10 cellular contexts compared by ENCODE assay signal in the genomic region with DNA sequence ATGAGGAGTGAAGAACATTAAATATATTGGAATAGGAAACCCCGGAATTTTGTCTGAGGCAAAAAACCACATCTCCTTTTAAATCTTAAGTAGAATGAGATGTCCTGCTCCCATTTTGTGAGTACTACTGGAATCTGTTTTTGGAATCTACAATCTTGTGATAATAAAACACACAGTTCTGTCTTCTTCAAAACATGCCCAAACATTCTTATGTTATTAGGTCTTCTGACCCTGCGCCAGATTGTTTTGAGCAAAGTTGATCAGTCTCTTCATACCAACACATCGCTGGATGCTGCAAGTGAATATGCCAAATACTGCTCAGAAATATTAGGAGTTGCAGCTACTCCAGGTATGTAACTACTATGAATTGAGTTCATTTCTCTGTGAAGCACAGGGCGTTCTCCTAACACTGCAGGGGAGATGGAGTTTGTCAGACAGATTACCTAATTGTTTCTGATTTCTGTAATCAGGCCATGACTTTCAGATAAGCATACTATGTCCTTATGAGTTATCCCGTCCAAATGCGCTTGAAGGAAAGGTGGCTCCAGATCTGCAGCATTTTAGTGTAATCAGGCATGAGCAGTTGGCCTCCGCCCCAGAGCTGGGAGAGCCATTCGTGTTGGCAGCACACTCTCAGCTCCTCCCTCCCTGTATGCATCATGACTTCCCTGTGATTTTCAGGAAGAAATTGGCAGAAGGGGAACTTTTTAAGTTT.
DNase-seq lines count a peak whose midpoint lies in the region; ATAC-seq, FAIRE-seq and TF ChIP-seq lines count a peak whose summit lies in the region.
"Had no signal": no experiment of that assay in that cellular context is flagged by ENCODE, and none has a peak within 500 bp of the region (broad histone marks: within the 10 kb centered on the region; RNA-seq: fewer than 3 reads in every experiment).

No MANE protein-coding gene starts in this region.

- peaks cover 0 to 4% of the 10 kb centered on the region in 2 donors for H3K9me3 Mint-ChIP-seq in activated naive CD4-positive, alpha-beta T cell treated with anti-CD3 and anti-CD28 coated beads, Interleukin-2, amount 50 U/mL, for 72 hours
- no peaks in the 10 kb centered on the region for H3K9me3 Mint-ChIP-seq in chondrocyte (ENCODE audit: low read depth)
- H3K9me3 Mint-ChIP-seq: activated naive CD8-positive, alpha-beta T cell treated with anti-CD3 and anti-CD28 coated beads, Interleukin-2, amount 50 U/mL, for 24 hours had no signal

- peaks cover 27 to 43% of the 10 kb centered on the region in 2 donors for H3K36me3 Mint-ChIP-seq in activated naive CD4-positive, alpha-beta T cell treated with anti-CD3 and anti-CD28 coated beads, Interleukin-2, amount 50 U/mL, for 72 hours
- peaks cover 40% of the 10 kb centered on the region for H3K36me3 Mint-ChIP-seq in chondrocyte (ENCODE audit: low read depth)

- in situ Hi-C loops in astrocyte of the spinal cord (cut with HindIII; ENCODE audit: low sequenced_read_pairs), result no loop called here

- H3K4me1 ChIP-seq in stomach (peaks cover 0 to 6% (median 0%) of the 10 kb centered on the region in 4 donors), A673 (ENCODE audit: insufficient read depth, low read length, poor library complexity, severe bottlenecking) (no peaks in the 10 kb centered on the region)
- H3K4me1 ChIP-seq: psoas muscle had no signal

- no peak overlapping the region for H3K4me3 Mint-ChIP-seq in chondrocyte (ENCODE audit: unreplicated experiment)
- H3K4me3 Mint-ChIP-seq: activated naive CD8-positive, alpha-beta T cell treated with anti-CD3 and anti-CD28 coated beads, Interleukin-2, amount 50 U/mL, for 24 hours had no signal

- POLR2A ChIA-PET in A673 (lab: Charles Lee; ENCODE audit: low non-redundant PET), result no interaction called here

- H3K27me3 Mint-ChIP-seq in chondrocyte (ENCODE audit: low read depth), result no peaks in the 10 kb centered on the region
- H3K27me3 Mint-ChIP-seq: activated naive CD8-positive, alpha-beta T cell treated with anti-CD3 and anti-CD28 coated beads, Interleukin-2, amount 50 U/mL, for 24 hours had no signal

- H3K27ac Mint-ChIP-seq in activated naive CD4-positive, alpha-beta T cell treated with anti-CD3 and anti-CD28 coated beads, Interleukin-2, amount 50 U/mL, for 72 hours, result no peak overlapping the region
- H3K27ac Mint-ChIP-seq in chondrocyte (ENCODE audit: unreplicated experiment), result no peak overlapping the region
- H3K27ac Mint-ChIP-seq: activated naive CD8-positive, alpha-beta T cell treated with anti-CD3 and anti-CD28 coated beads, Interleukin-2, amount 50 U/mL, for 24 hours had no signal

- no peak for TF ChIP-seq CTCF in astrocyte of the spinal cord (IDR thresholded peaks at IDR 0.05; ENCODE audit: low read depth, low read length)
- no peak for TF ChIP-seq CTCF in stomach (IDR thresholded peaks at IDR 0.05)
- no peak for TF ChIP-seq CTCF in A673 (conservative IDR thresholded peaks at IDR 0.05; ENCODE audit: low read depth, low read length)
- no peak for TF ChIP-seq CTCF in chondrocyte (IDR thresholded peaks at IDR 0.05)

- 44 to 62% (median 59%) methylated on average over 8 of the region's 8 CpGs for WGBS in stomach, 5 donors

- peak; percentile 69 for FAIRE-seq in H54 (lab: Jason Lieb, UNC)

- peaks cover 17% of the 10 kb centered on the region for H3K4me1 Mint-ChIP-seq in chondrocyte (ENCODE audit: low read depth)

- H3K27ac ChIP-seq in stomach (peak overlapping the region; percentile 60 to 82 (median 68)), A673 (ENCODE audit: low read depth, low read length, poor library complexity, severe bottlenecking) (no peak overlapping the region)
- H3K27ac ChIP-seq: psoas muscle had no signal

- BruUV-seq in A673 (replicated peaks; lab: Mats Ljungman, UMichigan), result no TSS peak

- H3K36me3 ChIP-seq in stomach, result peaks cover 0 to 28% (median 10%) of the 10 kb centered on the region in 4 donors
- H3K36me3 ChIP-seq in A673 (ENCODE audit: insufficient read depth, low read length, poor library complexity, severe bottlenecking), result peaks cover 9% of the 10 kb centered on the region

- H3K27me3 ChIP-seq in stomach, result no peaks in the 10 kb centered on the region
- no peaks in the 10 kb centered on the region for H3K27me3 ChIP-seq in A673 (replicated peaks; ENCODE audit: insufficient read depth, low read depth, low read length, poor library complexity)

- H3K9me3 ChIP-seq in stomach, result no peaks in the 10 kb centered on the region
- H3K9me3 ChIP-seq in A673 (ENCODE audit: low read depth, low read length, poor library complexity, severe bottlenecking), result no peaks in the 10 kb centered on the region
- H3K9me3 ChIP-seq: psoas muscle had no signal

- ATAC-seq in left ventricle myocardium superior, result peak; percentile 98
- no peak for ATAC-seq in activated naive CD4-positive, alpha-beta T cell treated with anti-CD3 and anti-CD28 coated beads, Interleukin-2, amount 50 U/mL, for 72 hours
- ATAC-seq: activated naive CD8-positive, alpha-beta T cell treated with anti-CD3 and anti-CD28 coated beads, Interleukin-2, amount 50 U/mL, for 24 hours had no signal

- no peak for DNase-seq in H54 (ENCODE audit: insufficient read length, low spot score)
- DNase-seq in astrocyte of the spinal cord (ENCODE audit: low read depth, low spot score), result peak; percentile 87
- peak; percentile 76 for DNase-seq in left ventricle myocardium superior
- DNase-seq in stomach, result peak; percentile 75
- no peak for DNase-seq in A673 (ENCODE audit: low spot score)
- DNase-seq in activated CD4-positive, alpha-beta T cell treated with anti-CD3 and anti-CD28 coated beads for 1 hour, result no peak
- DNase-seq in activated naive CD4-positive, alpha-beta T cell treated with anti-CD3 and anti-CD28 coated beads, Interleukin-2, amount 50 U/mL, for 72 hours (ENCODE audit: low spot score in 2 of 2), result no peak
- no peak for DNase-seq in chondrocyte (ENCODE audit: low spot score)
- DNase-seq: activated naive CD8-positive, alpha-beta T cell treated with anti-CD3 and anti-CD28 coated beads, Interleukin-2, amount 50 U/mL, for 24 hours had no signal

- TF ChIP-seq POLR2A in H54 (IDR thresholded peaks at IDR 0.05; ENCODE audit: low read depth, low read length) (no peak), stomach (IDR thresholded peaks at IDR 0.05) (no peak)

- CTCF ChIA-PET in A673 (lab: Charles Lee), result no interaction called here

- intact Hi-C loops in left ventricle myocardium superior (cut with micrococcal nuclease), result no loop called here
- intact Hi-C loops in stomach (cut with DNase I; ENCODE audit: low total_unique reads), result no loop called here
- intact Hi-C loops in A673 (cut with micrococcal nuclease; ENCODE audit: unreplicated experiment), result no loop called here

- no peak for TF ChIP-seq EP300 in stomach (IDR thresholded peaks at IDR 0.05)

- no peak overlapping the region for H3K4me3 ChIP-seq in astrocyte of the spinal cord (ENCODE audit: low read depth, low read length)
- no peak overlapping the region for H3K4me3 ChIP-seq in stomach
- no peak overlapping the region for H3K4me3 ChIP-seq in A673 (ENCODE audit: low read depth, low read length, poor library complexity, severe bottlenecking)
- H3K4me3 ChIP-seq: psoas muscle had no signal

Comparison
In these comparisons a context has a peak if more than half of its experiments do, and no peak if none do; other contexts are left out.
1. DNase-seq: peak in astrocyte of the spinal cord (single experiment), left ventricle myocardium superior (single experiment) and stomach (single experiment); none in H54 (single experiment), A673 (single experiment), activated CD4-positive, alpha-beta T cell treated with anti-CD3 and anti-CD28 coated beads for 1 hour (single experiment), activated naive CD4-positive, alpha-beta T cell treated with anti-CD3 and anti-CD28 coated beads, Interleukin-2, amount 50 U/mL, for 72 hours (0 of 2) and chondrocyte (single experiment).